ENCODE assay signal across 21 cellular contexts in genomic region chr7:50818324-50818723, GRCh38. TPM values are rescaled to one million over a fixed set of nuclear protein-coding genes. Genes with fewer than 3 reads are reported as not detected.
DNase-seq lines count a peak whose midpoint lies in the region; ATAC-seq and TF ChIP-seq lines count a peak whose summit lies in the region.
"Had no signal": no experiment of that assay in that cellular context is flagged by ENCODE, and none has a peak within 500 bp of the region (broad histone marks: within the 10 kb centered on the region; RNA-seq: fewer than 3 reads in every experiment).

No MANE protein-coding gene starts in this region.

- TF ChIP-seq CTCF in esophagus muscularis mucosa (IDR thresholded peaks at IDR 0.05): no peak

- H3K9me3 ChIP-seq in esophagus muscularis mucosa: no peaks in the 10 kb centered on the region
- H3K9me3 ChIP-seq: vagina had no signal

- H3K27me3 ChIP-seq in esophagus muscularis mucosa: peaks cover 0 to 12% (median 0%) of the 10 kb centered on the region in 4 donors
- H3K27me3 ChIP-seq: vagina had no signal

- TF ChIP-seq POLR2A in esophagus muscularis mucosa (IDR thresholded peaks at IDR 0.05; ENCODE audit: low read depth): no peak

- ATAC-seq in left cardiac atrium: peak in 1 of 2 donors; percentile 37
- no peak for ATAC-seq in Right ventricle myocardium inferior
- ATAC-seq in SK-N-SH treated with all-trans-retinoic acid at 6 μM for 48 hours: peak; percentile 59
- ATAC-seq: left ventricle myocardium superior, T-helper 17 cell had no signal

- WGBS in esophagus muscularis mucosa: 76% methylated on average over 6 of the region's 6 CpGs

- H3K27ac ChIP-seq in esophagus muscularis mucosa (replicated peaks in 1 of 4): no peak overlapping the region
- H3K27ac ChIP-seq: vagina had no signal

- no peaks in the 10 kb centered on the region for H3K36me3 ChIP-seq in esophagus muscularis mucosa
- H3K36me3 ChIP-seq: vagina had no signal

- no peak overlapping the region for H3K4me3 ChIP-seq in esophagus muscularis mucosa
- H3K4me3 ChIP-seq: vagina had no signal

- H3K4me1 ChIP-seq in esophagus muscularis mucosa: peaks cover 0 to 12% (median 12%) of the 10 kb centered on the region in 4 donors
- H3K4me1 ChIP-seq: vagina had no signal

- DNase-seq in left cardiac atrium (peak; percentile 47), Right ventricle myocardium inferior (ENCODE audit: missing footprints) (no peak), kidney glomerular epithelial cell (lab: John Stamatoyannopoulos, UW) (peak; percentile 55), activated gamma-delta T cell treated with Interleukin-2 at 50 U/mL for 16 hours (no peak), esophagus muscularis mucosa (ENCODE audit: extremely low spot score) (no peak), OCI-M1 (lab: John Stamatoyannopoulos, UW) (no peak)
- DNase-seq in stimulated activated CD4-positive, alpha-beta T cell treated with anti-CD3 and anti-CD28 coated beads, Interleukin-15, amount 100 ng/mL, for 24 hours: no peak
- DNase-seq: activated CD4-positive, alpha-beta T cell treated with anti-CD3 and anti-CD28 coated beads, Interleukin-2, amount 50 U/mL, for 48 hours; activated naive CD4-positive, alpha-beta T cell treated with anti-CD3 and anti-CD28 coated beads for 36 hours; amniotic stem cell; CD4-positive, alpha-beta memory T cell; H7; left ventricle myocardium superior; NCI-H1436; NCI-H2081; NCI-H774; posterior cingulate gyrus; stimulated activated CD4-positive, alpha-beta T cell treated with anti-CD3 and anti-CD28 coated beads, Interleukin-2, amount 100 ng/mL, for 24 hours; T-helper 17 cell had no signal

- intact Hi-C loops in left cardiac atrium (cut with DNase I) (no loop called here), Right ventricle myocardium inferior (cut with DNase I) (no loop called here), esophagus muscularis mucosa (cut with DNase I) (no loop called here)

- TF ChIP-seq EP300 in esophagus muscularis mucosa (IDR thresholded peaks at IDR 0.05): no peak

TF ChIP-seq in SK-N-SH treated with all-trans-retinoic acid at 6 μM for 48 hours, 23 proteins besides CTCF, POLR2A, EP300 and RAD21:
- no peak for TF ChIP-seq POU6F1 (CRISPR knock-in tag; IDR thresholded peaks at IDR 0.05; ENCODE audit: borderline replicate concordance, low read depth)
- TF ChIP-seq ZC3H10 (CRISPR knock-in tag; IDR thresholded peaks at IDR 0.05): no peak
- no peak for TF ChIP-seq CREB5 (CRISPR knock-in tag; IDR thresholded peaks at IDR 0.05; ENCODE audit: low read depth)
- TF ChIP-seq ZFP30 (CRISPR knock-in tag; IDR thresholded peaks at IDR 0.05): no peak
- TF ChIP-seq TOX (CRISPR knock-in tag; IDR thresholded peaks at IDR 0.05; ENCODE audit: borderline replicate concordance): no peak
- no peak for TF ChIP-seq CSDC2 (CRISPR knock-in tag; IDR thresholded peaks at IDR 0.05)
- no peak for TF ChIP-seq ZFP3 (CRISPR knock-in tag; IDR thresholded peaks at IDR 0.05)
- TF ChIP-seq GLIS3 (CRISPR knock-in tag; IDR thresholded peaks at IDR 0.05): no peak
- no peak for TF ChIP-seq TCF4 (CRISPR knock-in tag; IDR thresholded peaks at IDR 0.05; ENCODE audit: borderline replicate concordance)

RNA-seq across cellular contexts. Expression of gene GRB10, which starts 35.6 kb away (rescaled TPM):
- total RNA-seq in left cardiac atrium (10 to 100 TPM; 39.9 to 45.6 TPM), Right ventricle myocardium inferior (34.7 TPM), esophagus muscularis mucosa (10 to 100 TPM; 54.0 to 69.1 (median 61.6) TPM)

Comparison
In these comparisons a context has a peak if more than half of its experiments do, and no peak if none do; other contexts are left out.
1. DNase-seq: peak in left cardiac atrium (single experiment) and kidney glomerular epithelial cell (single experiment); none in Right ventricle myocardium inferior (single experiment), activated gamma-delta T cell treated with Interleukin-2 at 50 U/mL for 16 hours (single experiment), esophagus muscularis mucosa (single experiment), OCI-M1 (single experiment) and stimulated activated CD4-positive, alpha-beta T cell treated with anti-CD3 and anti-CD28 coated beads, Interleukin-15, amount 100 ng/mL, for 24 hours (single experiment).